Comparison of ENCODE assay signal across 22 cellular contexts in the genomic region with DNA sequence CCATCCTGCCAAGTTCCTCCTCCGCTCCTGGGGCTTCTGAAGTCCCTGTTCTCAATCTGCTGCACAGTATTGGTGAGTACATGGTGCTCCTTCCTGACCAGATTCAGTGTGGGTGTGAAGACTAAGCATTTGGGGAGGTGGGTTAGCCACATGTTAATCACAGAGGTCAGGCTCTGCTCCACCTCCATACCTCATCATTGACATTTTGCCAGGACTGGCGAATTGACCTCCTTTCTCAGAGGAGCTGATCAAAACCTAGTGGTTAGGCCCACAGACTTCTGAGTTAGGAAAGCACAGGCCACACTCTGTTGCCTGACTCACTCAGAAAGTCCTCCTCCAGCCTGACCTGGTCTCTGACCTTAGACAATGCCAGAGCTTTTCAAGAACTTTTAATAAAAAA. TPM values are rescaled to one million over a fixed set of nuclear protein-coding genes. Genes with fewer than 3 reads are reported as not detected.
DNase-seq lines count a peak whose midpoint lies in the region; ATAC-seq, FAIRE-seq and TF ChIP-seq lines count a peak whose summit lies in the region.
"Had no signal": no experiment of that assay in that cellular context is flagged by ENCODE, and none has a peak within 500 bp of the region (broad histone marks: within the 10 kb centered on the region; RNA-seq: fewer than 3 reads in every experiment).

No MANE protein-coding gene starts in this region.

- peak; percentile 51 for FAIRE-seq in GM12891 (lab: Jason Lieb, UNC)
- FAIRE-seq: bronchial epithelial cell had no signal

- no TSS peak for BruUV-seq in A673 (replicated peaks; lab: Mats Ljungman, UMichigan)

- TF ChIP-seq POLR2A in GM12891 (IDR thresholded peaks at IDR 0.05; ENCODE audit: low read depth, low read length), result no peak

- CTCF ChIA-PET in GM10248 (lab: Yijun Ruan, JAX) (interaction anchor here (0.8 to 2.8 kb wide), 5 partner anchors 9 to 18 kb away, joined by 3 to 10 read pairs (median 6); partner anchors contain the start of gene RPS17), A673 (lab: Charles Lee) (no interaction called here)

- no peak overlapping the region for H3K27ac ChIP-seq in A673 (ENCODE audit: low read depth, low read length, poor library complexity, severe bottlenecking)
- H3K27ac ChIP-seq: heart right ventricle, ovary, tibial nerve had no signal

- POLR2A ChIA-PET in GM10248 (lab: Yijun Ruan, JAX), result no interaction called here
- POLR2A ChIA-PET in A673 (lab: Charles Lee; ENCODE audit: low non-redundant PET), result no interaction called here

- H3K9me3 ChIP-seq in A673 (ENCODE audit: low read depth, low read length, poor library complexity, severe bottlenecking), result no peaks in the 10 kb centered on the region
- H3K9me3 ChIP-seq: heart right ventricle, ovary, tibial nerve had no signal

- H3K27me3 ChIP-seq in A673 (replicated peaks; ENCODE audit: insufficient read depth, low read depth, low read length, poor library complexity), result peaks cover 27% of the 10 kb centered on the region
- H3K27me3 ChIP-seq: ovary, tibial nerve had no signal

- no peaks in the 10 kb centered on the region for H3K36me3 ChIP-seq in A673 (ENCODE audit: insufficient read depth, low read length, poor library complexity, severe bottlenecking)
- H3K36me3 ChIP-seq: heart right ventricle, ovary had no signal

- ATAC-seq in HG03521 (IDR thresholded peaks at IDR 0.05; ENCODE audit: unreplicated experiment) (peak; percentile 41), GM21390 (IDR thresholded peaks at IDR 0.05; ENCODE audit: unreplicated experiment) (no peak)
- ATAC-seq: heart right ventricle, left lobe of liver, natural killer cell, right cardiac atrium, SK-N-SH treated with all-trans-retinoic acid at 6 μM for 48 hours had no signal

- intact Hi-C loops in A673 (cut with micrococcal nuclease; ENCODE audit: unreplicated experiment), result no loop called here

- DNase-seq in GM10248 (ENCODE audit: extremely low spot score) (peak; percentile 35), GM12891 (ENCODE audit: insufficient read length, low spot score) (no peak), fibroblast of mammary gland (ENCODE audit: low read depth) (peak; percentile 56), DMS153 (lab: John Stamatoyannopoulos, UW) (no peak), A673 (ENCODE audit: low spot score) (no peak)
- DNase-seq: activated B cell treated with CpG ODN at 0.5 μM for 24 hours; activated effector memory CD4-positive, alpha-beta T cell treated with Interleukin-2 at 50 U/mL for 16 hours; DMS79 treated with DMSO at 0.1 percent for 48 hours; heart right ventricle; natural killer cell; NCI-H1048; NCI-H2029; NCI-H446; ovary; right cardiac atrium; stimulated activated naive CD4-positive, alpha-beta T cell treated with Interleukin-2 at 50 U/mL for 16 hours had no signal

- H3K4me3 ChIP-seq in fibroblast of mammary gland (ENCODE audit: control insufficient read depth, low read depth, low read length), result no peak overlapping the region
- H3K4me3 ChIP-seq in A673 (ENCODE audit: low read depth, low read length, poor library complexity, severe bottlenecking), result no peak overlapping the region
- H3K4me3 ChIP-seq: heart right ventricle, ovary, tibial nerve had no signal

- TF ChIP-seq CTCF in GM10248 (IDR thresholded peaks at IDR 0.05; ENCODE audit: control extremely low read depth, extremely low read depth, low read depth, missing control alignments), result no peak
- TF ChIP-seq CTCF in fibroblast of mammary gland (conservative IDR thresholded peaks at IDR 0.05; ENCODE audit: control insufficient read depth, insufficient read depth, low read depth, low read length), result no peak
- no peak for TF ChIP-seq CTCF in A673 (conservative IDR thresholded peaks at IDR 0.05; ENCODE audit: low read depth, low read length)

- no peaks in the 10 kb centered on the region for H3K4me1 ChIP-seq in A673 (ENCODE audit: insufficient read depth, low read length, poor library complexity, severe bottlenecking)
- H3K4me1 ChIP-seq: heart right ventricle, tibial nerve had no signal

TF ChIP-seq in GM12891, 5 proteins besides CTCF, POLR2A, EP300 and RAD21:
- no peak for TF ChIP-seq POU2F2 (IDR thresholded peaks at IDR 0.05; ENCODE audit: low read depth, low read length)
- no peak for TF ChIP-seq POLR2AphosphoS5 (IDR thresholded peaks at IDR 0.05; ENCODE audit: low read depth, low read length)
- TF ChIP-seq TAF1 (IDR thresholded peaks at IDR 0.05; ENCODE audit: low read depth, low read length), result no peak
- no peak for TF ChIP-seq PAX5 (IDR thresholded peaks at IDR 0.05; ENCODE audit: insufficient read depth, low read length, severe bottlenecking)
- no peak for TF ChIP-seq SPI1 (IDR thresholded peaks at IDR 0.05; ENCODE audit: low read depth, low read length)

RNA-seq across cellular contexts. Expression of gene RPS17, which starts 8.4 kb away (rescaled TPM):
- polyA plus RNA-seq in GM12891 (2012; ENCODE audit: low read depth, missing spikeins), result 9,416 TPM
- total RNA-seq in A673 (2021), result 1,732 and 1,749 TPM in 2 replicates

Comparison
In these comparisons a context has a peak if more than half of its experiments do, and no peak if none do; other contexts are left out.
1. DNase-seq: peak in GM10248 (single experiment) and fibroblast of mammary gland (single experiment); none in GM12891 (single experiment), DMS153 (single experiment) and A673 (single experiment).